ENCODE assay signal across 8 cellular contexts in genomic region chr6:166313255-166314070, GRCh38. TPM values are rescaled to one million over a fixed set of nuclear protein-coding genes. Genes with fewer than 3 reads are reported as not detected.
DNase-seq lines count a peak whose midpoint lies in the region; ATAC-seq and TF ChIP-seq lines count a peak whose summit lies in the region.

No MANE protein-coding gene starts in this region.

- H3K27ac Mint-ChIP-seq in naive thymus-derived CD4-positive, alpha-beta T cell, result no peak overlapping the region

- no peaks in the 10 kb centered on the region for H3K9me3 ChIP-seq in MM.1S (replicated peaks; ENCODE audit: insufficient read depth, low read length)
- no peaks in the 10 kb centered on the region for H3K9me3 ChIP-seq in naive thymus-derived CD4-positive, alpha-beta T cell (ENCODE audit: control insufficient read depth in 2 of 3, low read length in 3 of 3)

- H3K36me3 ChIP-seq in GM06990 (ENCODE audit: control insufficient read depth, insufficient read depth, low read length) (no peaks in the 10 kb centered on the region; the same call in 1 of the 2 replicates), MM.1S (replicated peaks; ENCODE audit: insufficient read depth, low read length) (no peaks in the 10 kb centered on the region)
- H3K36me3 ChIP-seq in naive thymus-derived CD4-positive, alpha-beta T cell (ENCODE audit: control insufficient read depth in 2 of 3, insufficient read depth in 3 of 3, low read length in 3 of 3), result no peaks in the 10 kb centered on the region

- no peaks in the 10 kb centered on the region for H3F3A ChIP-seq in MM.1S (ENCODE audit: insufficient read depth, low read length)

- no peak overlapping the region for H3K27ac ChIP-seq in MM.1S (ENCODE audit: low read length)
- H3K27ac ChIP-seq in naive thymus-derived CD4-positive, alpha-beta T cell (ENCODE audit: low read depth, low read length), result no peak overlapping the region

- H3K4me3 ChIP-seq in GM06990 (replicated peaks; ENCODE audit: low read depth, low read length), result no peak overlapping the region
- H3K4me3 ChIP-seq in MM.1S (ENCODE audit: low read length), result no peak overlapping the region
- H3K4me3 ChIP-seq in epithelial cell of proximal tubule (ENCODE audit: low read depth, low read length), result no peak overlapping the region
- H3K4me3 ChIP-seq in naive thymus-derived CD4-positive, alpha-beta T cell (ENCODE audit: low read length), result no peak overlapping the region

- H3K79me2 ChIP-seq in MM.1S (ENCODE audit: low read length), result no peaks in the 10 kb centered on the region

- TF ChIP-seq CTCF in GM06990 (IDR thresholded peaks at IDR 0.05; ENCODE audit: insufficient read depth, low read length, poor library complexity, severe bottlenecking) (peak; percentile 82), MM.1S (IDR thresholded peaks at IDR 0.05; ENCODE audit: low read length) (peak; percentile 70), epithelial cell of proximal tubule (conservative IDR thresholded peaks at IDR 0.05; ENCODE audit: low read depth, low read length) (peak; percentile 88)

- H3K9ac ChIP-seq in MM.1S (ENCODE audit: low read length), result no peak overlapping the region

- POLR2A ChIA-PET in naive thymus-derived CD4-positive, alpha-beta T cell (lab: Charles Lee), result interaction anchor here (0.6 to 1.1 kb wide), 2 partner anchors 12 to 24 kb away, joined by 3 read pairs; no protein-coding TSS in a partner anchor

- no peaks in the 10 kb centered on the region for H3K9me3 Mint-ChIP-seq in naive thymus-derived CD4-positive, alpha-beta T cell

- peak; percentile 46 for DNase-seq in GM06990 (ENCODE audit: extremely low read depth, insufficient read length)
- peak; percentile 66 for DNase-seq in MM.1S
- peak; percentile 38 for DNase-seq in activated CD4-positive, alpha-beta T cell treated with anti-CD3 and anti-CD28 coated beads for 48 hours
- peak; percentile 3 for DNase-seq in epithelial cell of proximal tubule (ENCODE audit: low read depth)
- DNase-seq in naive thymus-derived CD4-positive, alpha-beta T cell, result peak in 5 of 9 donors; percentile 28 to 55 (median 36)
- DNase-seq in NCI-H2029 treated with DMSO at 0.1 percent for 48 hours (lab: John Stamatoyannopoulos, UW), result no peak
- DNase-seq in cerebellar nuclear complex (lab: John Stamatoyannopoulos, UW), result no peak

- peaks cover 13 to 42% (median 18%) of the 10 kb centered on the region in 5 donors for H3K27me3 Mint-ChIP-seq in naive thymus-derived CD4-positive, alpha-beta T cell

- no peaks in the 10 kb centered on the region for H3K36me3 Mint-ChIP-seq in naive thymus-derived CD4-positive, alpha-beta T cell

- peak; percentile 55 for ATAC-seq in GM21786 (IDR thresholded peaks at IDR 0.05; ENCODE audit: unreplicated experiment)
- peak; percentile 98 for ATAC-seq in naive thymus-derived CD4-positive, alpha-beta T cell

- H3K4me2 ChIP-seq in MM.1S (ENCODE audit: low read depth, low read length), result no peak overlapping the region

- H3K4me1 ChIP-seq in MM.1S (ENCODE audit: low read length), result no peaks in the 10 kb centered on the region
- H3K4me1 ChIP-seq in naive thymus-derived CD4-positive, alpha-beta T cell (ENCODE audit: control insufficient read depth in 2 of 2, insufficient read depth in 2 of 2, low read length in 2 of 2), result no peaks in the 10 kb centered on the region

- H3K27me3 ChIP-seq in GM06990 (replicated peaks; ENCODE audit: control insufficient read depth, insufficient read depth, low read length) (no peaks in the 10 kb centered on the region), MM.1S (replicated peaks; ENCODE audit: insufficient read depth, low read length) (no peaks in the 10 kb centered on the region)
- H3K27me3 ChIP-seq in naive thymus-derived CD4-positive, alpha-beta T cell (ENCODE audit: control insufficient read depth in 2 of 2, insufficient read depth in 2 of 2, low read length in 2 of 2), result peaks cover 0 to under 1% of the 10 kb centered on the region in 2 donors

- no peak overlapping the region for H2AFZ ChIP-seq in MM.1S (ENCODE audit: low read length)

- intact Hi-C loops in naive thymus-derived CD4-positive, alpha-beta T cell (cut with micrococcal nuclease), result loop anchor here (1.0 to 2.0 kb wide), 5 partner anchors 69 to 199 kb away; partner anchors contain the start of gene MPC1 (in 1 of the 2)

- no peaks in the 10 kb centered on the region for H4K20me1 ChIP-seq in MM.1S (ENCODE audit: insufficient read depth, low read length)

- H3K4me1 Mint-ChIP-seq in naive thymus-derived CD4-positive, alpha-beta T cell, result peaks cover 0 to 4% (median 0%) of the 10 kb centered on the region in 7 donors

- H3K4me3 Mint-ChIP-seq in naive thymus-derived CD4-positive, alpha-beta T cell, result no peak overlapping the region

- CTCF ChIA-PET in naive thymus-derived CD4-positive, alpha-beta T cell (lab: Charles Lee), result interaction anchor here (0.6 to 2.9 kb wide), 13 partner anchors 9 to 211 kb away, joined by 3 to 28 read pairs (median 4); no protein-coding TSS in a partner anchor

- H3K9me2 ChIP-seq in MM.1S (replicated peaks; ENCODE audit: insufficient read depth, low read length), result no peaks in the 10 kb centered on the region

RNA-seq across cellular contexts. Expression of gene PRR18, which starts 5.3 kb away (rescaled TPM):
- 0.94 TPM in 1 of 2 replicates, not detected in the other for total RNA-seq in epithelial cell of proximal tubule
- total RNA-seq in naive thymus-derived CD4-positive, alpha-beta T cell, result not detected
- not detected for polyA plus RNA-seq in naive thymus-derived CD4-positive, alpha-beta T cell

RNA-seq across cellular contexts. Expression of gene SFT2D1, which starts 28.9 kb away (rescaled TPM):
- 62.4 and 105 TPM in 2 replicates for total RNA-seq in epithelial cell of proximal tubule
- 10 to 100 TPM; 18.3 to 50.1 (median 33.7) TPM for total RNA-seq in naive thymus-derived CD4-positive, alpha-beta T cell
- polyA plus RNA-seq in naive thymus-derived CD4-positive, alpha-beta T cell, result 10 to 100 TPM; 49.7 to 52.5 TPM

Comparison
In these comparisons a context has a peak if more than half of its experiments do, and no peak if none do; other contexts are left out.
1. DNase-seq: peak in GM06990 (single experiment), MM.1S (single experiment), activated CD4-positive, alpha-beta T cell treated with anti-CD3 and anti-CD28 coated beads for 48 hours (single experiment), epithelial cell of proximal tubule (single experiment) and naive thymus-derived CD4-positive, alpha-beta T cell (5 of 9); none in NCI-H2029 treated with DMSO at 0.1 percent for 48 hours (single experiment) and cerebellar nuclear complex (0 of 2).
2. Peak in every context shown above with its lines, with median percentiles within 50 percentile points of each other: CTCF ChIP-seq.